8 cellular contexts compared by ENCODE assay signal in genomic region chr12:100199347-100200136, GRCh38. TPM values are rescaled to one million over a fixed set of nuclear protein-coding genes. Genes with fewer than 3 reads are reported as not detected.
DNase-seq lines count a peak whose midpoint lies in the region; ATAC-seq and FAIRE-seq lines count a peak whose summit lies in the region.

No MANE protein-coding gene starts in this region.

- peak; percentile 68 for ATAC-seq in GM21390 (IDR thresholded peaks at IDR 0.05; ENCODE audit: unreplicated experiment)

- no peak for FAIRE-seq in HTR-8/SVneo (lab: Jason Lieb, UNC)

- intact Hi-C loops in head of caudate nucleus (cut with DNase I) (no loop called here), posterior cingulate gyrus (cut with DNase I) (loop anchor here (1.0 kb wide), 1 partner anchor 57 kb away; the partner anchor contains the start of gene BLTP3B)

- peak; percentile 60 for DNase-seq in DMS153 (lab: John Stamatoyannopoulos, UW)
- peak; percentile 70 for DNase-seq in HTR-8/SVneo (ENCODE audit: insufficient read length, low spot score)
- peak; percentile 69 for DNase-seq in RKO (ENCODE audit: low spot score)
- DNase-seq in activated effector memory CD4-positive, alpha-beta T cell treated with Interleukin-2 at 50 U/mL for 16 hours = peak; percentile 72
- DNase-seq in head of caudate nucleus = peak in 40 of 42 donors; percentile 21 to 74 (median 50)
- peak in 7 of 10 donors; percentile 18 to 89 (median 43) for DNase-seq in posterior cingulate gyrus
- peak; percentile 72 for DNase-seq in ureter (ENCODE audit: low spot score)

RNA-seq across cellular contexts. Expression of gene ACTR6, which starts 1.1 kb away (rescaled TPM):
- 33.1 TPM for total RNA-seq in ureter

RNA-seq across cellular contexts. Expression of gene BLTP3B, which starts 56.9 kb away (rescaled TPM):
- total RNA-seq in ureter = 25.6 TPM

Comparison
In these comparisons a context has a peak if more than half of its experiments do, and no peak if none do; other contexts are left out.
1. Peak in every context shown above with its lines: DNase-seq and ATAC-seq.